Comparison of ENCODE assay signal across 17 cellular contexts in the genomic region with DNA sequence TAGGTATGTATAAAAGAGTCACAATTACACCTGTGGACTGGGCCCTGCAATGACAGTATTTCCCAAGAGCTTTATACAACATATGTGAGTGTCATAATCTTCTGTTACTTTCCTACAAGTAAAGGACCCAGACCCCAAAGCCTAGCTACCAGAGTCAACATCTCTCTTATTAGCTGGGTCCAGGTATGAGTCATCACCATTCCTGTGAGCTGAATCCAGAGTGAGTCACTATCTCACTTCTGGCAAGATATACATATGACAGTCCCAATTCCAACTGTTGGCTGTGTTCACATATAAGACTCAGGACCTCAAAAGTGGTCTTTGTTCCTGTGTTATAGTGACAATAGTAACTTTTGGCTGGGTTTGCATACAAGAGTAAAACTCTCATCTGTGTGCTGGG. TPM values are rescaled to one million over a fixed set of nuclear protein-coding genes. Genes with fewer than 3 reads are reported as not detected.
"Had no signal": no experiment of that assay in that cellular context is flagged by ENCODE, and none has a peak within 500 bp of the region (broad histone marks: within the 10 kb centered on the region; RNA-seq: fewer than 3 reads in every experiment).

No MANE protein-coding gene starts in this region.

- H3K27me3 ChIP-seq: esophagus squamous epithelium, heart left ventricle had no signal

- H3K4me3 Mint-ChIP-seq: activated naive CD8-positive, alpha-beta T cell; activated T-cell treated with anti-CD3 and anti-CD28 coated beads, Interleukin-2, amount 50 U/mL, for 24 hours; type B pancreatic cell had no signal

- H3K4me1 ChIP-seq: esophagus squamous epithelium, heart left ventricle had no signal

- H3K27ac Mint-ChIP-seq: activated naive CD8-positive, alpha-beta T cell; activated T-cell treated with anti-CD3 and anti-CD28 coated beads, Interleukin-2, amount 50 U/mL, for 24 hours; type B pancreatic cell had no signal

- H3K27ac ChIP-seq: esophagus squamous epithelium, heart left ventricle had no signal

- H3K27me3 Mint-ChIP-seq: activated naive CD8-positive, alpha-beta T cell; activated T-cell treated with anti-CD3 and anti-CD28 coated beads, Interleukin-2, amount 50 U/mL, for 24 hours; type B pancreatic cell had no signal

- DNase-seq: activated CD4-positive, alpha-beta T cell treated with anti-CD3 and anti-CD28 coated beads, Interleukin-2, amount 50 U/mL, for 1 hour; activated CD4-positive, CD25-positive, alpha-beta regulatory T cell; activated effector memory CD4-positive, alpha-beta T cell treated with anti-CD3 and anti-CD28 coated beads, Interleukin-2, amount 50 U/mL, for 16 hours; activated T-cell treated with anti-CD3 and anti-CD28 coated beads, Interleukin-2, amount 50 U/mL, for 24 hours; esophagus squamous epithelium; heart left ventricle; islet precursor cell; left ventricle myocardium superior; mesendoderm; stimulated activated naive CD4-positive, alpha-beta T cell; T-helper 2 cell had no signal

- ATAC-seq: heart left ventricle, left ventricle myocardium superior, sciatic nerve had no signal

RNA-seq across cellular contexts. Expression of a gene that starts 46.7 kb away (rescaled TPM):
- total RNA-seq: esophagus squamous epithelium, frontal cortex, heart left ventricle, left ventricle myocardium superior, osteocyte, pulmonary artery endothelial cell, sciatic nerve had no signal
- polyA plus RNA-seq: heart left ventricle had no signal
